In genomic region chr2:183059561-183059960, GRCh38 we compare ENCODE assay signal across 11 cellular contexts. TPM values are rescaled to one million over a fixed set of nuclear protein-coding genes. Genes with fewer than 3 reads are reported as not detected.
A peak's percentile ranks its signal among the peaks of the same experiment; 100 is the strongest.
DNase-seq lines count a peak whose midpoint lies in the region; ATAC-seq and TF ChIP-seq lines count a peak whose summit lies in the region.
"Had no signal": no experiment of that assay in that cellular context is flagged by ENCODE, and none has a peak within 500 bp of the region (broad histone marks: within the 10 kb centered on the region; RNA-seq: fewer than 3 reads in every experiment).

No MANE protein-coding gene starts in this region.

- in situ Hi-C loops in brain microvascular endothelial cell (cut with HindIII; ENCODE audit: low pct_ligation_motif_present, low sequenced_read_pairs) = no loop called here

- H3K9ac ChIP-seq in KMS-11 = no peak overlapping the region

- H2AFZ ChIP-seq in KMS-11 (ENCODE audit: low read depth) = peak overlapping the region; percentile 2; the same call in 1 of the 2 replicates

- H3K4me1 ChIP-seq in KMS-11 (ENCODE audit: low read depth, poor library complexity, severe bottlenecking) = peaks cover 36% of the 10 kb centered on the region
- H3K4me1 ChIP-seq: gastrocnemius medialis had no signal

- H3K4me2 ChIP-seq in KMS-11 = no peak overlapping the region

- ATAC-seq in GM18519 (IDR thresholded peaks at IDR 0.05; ENCODE audit: low FRiP score, unreplicated experiment) (no peak), HG03432 (IDR thresholded peaks at IDR 0.05; ENCODE audit: unreplicated experiment) (no peak)
- ATAC-seq: gastrocnemius medialis had no signal

- H3K27ac ChIP-seq in KMS-11 (no peak overlapping the region), brain microvascular endothelial cell (peak overlapping the region; percentile 47)
- H3K27ac ChIP-seq: gastrocnemius medialis had no signal

- DNase-seq in AG10803 (ENCODE audit: low read depth) (peak; percentile 75), brain microvascular endothelial cell (peak; percentile 70), kidney epithelial cell (ENCODE audit: low read depth) (peak; percentile 78), cerebellar nuclear complex (lab: John Stamatoyannopoulos, UW) (no peak), T1000 (lab: John Stamatoyannopoulos, UW) (no peak)
- DNase-seq: gastrocnemius medialis, H9, NCI-H510A had no signal

- no peaks in the 10 kb centered on the region for H3K27me3 ChIP-seq in KMS-11 (ENCODE audit: insufficient read depth, low read depth)
- no peaks in the 10 kb centered on the region for H3K27me3 ChIP-seq in brain microvascular endothelial cell (replicated peaks)
- no peaks in the 10 kb centered on the region for H3K27me3 ChIP-seq in kidney epithelial cell (ENCODE audit: control insufficient read depth, insufficient read depth, low read length)
- H3K27me3 ChIP-seq: gastrocnemius medialis had no signal

- no peaks in the 10 kb centered on the region for H4K20me1 ChIP-seq in KMS-11 (ENCODE audit: insufficient read depth)

- H3K79me2 ChIP-seq in KMS-11 (ENCODE audit: insufficient read depth, low read depth) = no peaks in the 10 kb centered on the region

- H3K36me3 ChIP-seq in KMS-11 (ENCODE audit: insufficient read depth) (no peaks in the 10 kb centered on the region), brain microvascular endothelial cell (replicated peaks) (no peaks in the 10 kb centered on the region), kidney epithelial cell (ENCODE audit: control insufficient read depth, insufficient read depth, low read length) (no peaks in the 10 kb centered on the region)
- H3K36me3 ChIP-seq: gastrocnemius medialis had no signal

- TF ChIP-seq CTCF in AG10803 (conservative IDR thresholded peaks at IDR 0.05; ENCODE audit: low read length) (no peak), KMS-11 (conservative IDR thresholded peaks at IDR 0.05; ENCODE audit: low read depth, low read length) (no peak), brain microvascular endothelial cell (IDR thresholded peaks at IDR 0.05; ENCODE audit: low read depth, low read length, missing control alignments) (no peak), kidney epithelial cell (IDR thresholded peaks at IDR 0.05; ENCODE audit: insufficient read depth, low read length, poor library complexity, severe bottlenecking) (no peak)

- H3K4me3 ChIP-seq in AG10803 (ENCODE audit: low read length) (no peak overlapping the region), KMS-11 (IDR thresholded peaks at IDR 0.05; ENCODE audit: insufficient read depth, low read depth, low read length) (no peak overlapping the region), brain microvascular endothelial cell (ENCODE audit: low read depth, low read length) (no peak overlapping the region), kidney epithelial cell (ENCODE audit: low read depth, low read length) (no peak overlapping the region)
- H3K4me3 ChIP-seq: gastrocnemius medialis had no signal

RNA-seq across cellular contexts. Expression of gene DUSP19, which starts 19.0 kb away (rescaled TPM):
- 0.58 and 1.0 TPM in 2 replicates for total RNA-seq in kidney epithelial cell

RNA-seq across cellular contexts. Expression of gene NCKAP1, which starts 21.3 kb away (rescaled TPM):
- 155 and 189 TPM in 2 replicates for total RNA-seq in kidney epithelial cell

Comparison
In these comparisons a context has a peak if more than half of its experiments do, and no peak if none do; other contexts are left out.
1. DNase-seq: peak in AG10803 (single experiment), brain microvascular endothelial cell (single experiment) and kidney epithelial cell (single experiment); none in cerebellar nuclear complex (0 of 2) and T1000 (single experiment).